Comparison of ENCODE assay signal across 8 cellular contexts in the genomic region with DNA sequence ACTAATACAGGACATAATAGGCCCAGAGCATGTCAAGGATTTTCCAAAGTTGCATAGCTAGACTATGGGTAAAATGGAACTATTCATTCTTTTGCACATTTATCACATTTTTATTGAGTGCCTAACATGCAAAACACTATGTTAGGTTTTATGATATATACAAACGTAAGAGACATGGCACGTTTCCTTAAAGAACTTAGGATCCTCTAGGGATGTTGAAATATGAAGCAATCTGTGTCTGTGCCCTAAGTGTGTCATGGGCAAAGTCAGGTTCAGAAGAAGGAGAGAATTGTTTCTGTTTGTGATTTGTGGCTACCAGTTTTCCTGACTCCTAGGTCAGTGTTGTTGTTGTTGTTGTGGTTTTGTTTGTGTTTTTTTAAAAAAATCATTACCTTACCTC.
DNase-seq lines count a peak whose midpoint lies in the region; ATAC-seq and TF ChIP-seq lines count a peak whose summit lies in the region.
"Not testable (repeated sequence)": the region's sequence is repeated elsewhere in the genome, so short reads cannot be mapped to it uniquely, and the experiment has no call there.

No MANE protein-coding gene starts in this region.

- not testable (repeated sequence) for H3K9me3 Mint-ChIP-seq in WTC11

- not testable (repeated sequence) for TF ChIP-seq POLR2A in NB4 (IDR thresholded peaks at IDR 0.05; ENCODE audit: extremely low read depth, insufficient read length)

- not testable (repeated sequence) for ATAC-seq in WTC11

- peak overlapping the region; percentile 68 for H3K27ac ChIP-seq in AG04450 (ENCODE audit: low read depth, low read length)
- peak overlapping the region; percentile 75 for H3K27ac ChIP-seq in osteoblast (ENCODE audit: low read depth, low read length)

- not testable (repeated sequence) for H3K4me2 ChIP-seq in osteoblast (ENCODE audit: insufficient read depth, low read length)

- not testable (repeated sequence) for H4K20me1 ChIP-seq in osteoblast (ENCODE audit: insufficient read depth, low read length)

- not testable (repeated sequence) for H3K4me3 Mint-ChIP-seq in WTC11

- CTCF ChIA-PET in AG04450 (lab: Charles Lee); WTC11 (lab: Charles Lee): not testable (repeated sequence)

- peaks cover 47% of the 10 kb centered on the region for H3K4me1 ChIP-seq in osteoblast (ENCODE audit: insufficient read depth, low read length)

- TF ChIP-seq CTCF in AG04450 (IDR thresholded peaks at IDR 0.05; ENCODE audit: low read depth, low read length); NB4 (IDR thresholded peaks at IDR 0.05; ENCODE audit: low read depth, low read length); WTC11 (IDR thresholded peaks at IDR 0.05); fibroblast of pulmonary artery (IDR thresholded peaks at IDR 0.05; ENCODE audit: low read length, missing control alignments); osteoblast (IDR thresholded peaks at IDR 0.05; ENCODE audit: extremely low read depth, low read depth, low read length): not testable (repeated sequence)

- not testable (repeated sequence) for H3K36me3 ChIP-seq in osteoblast (ENCODE audit: insufficient read depth, low read length)

- peak overlapping the region; percentile 18 for H3K27ac Mint-ChIP-seq in WTC11

- H3K79me2 ChIP-seq in osteoblast (ENCODE audit: insufficient read depth, low read length) = peaks cover 14% of the 10 kb centered on the region

- H3K27me3 ChIP-seq in AG04450 (ENCODE audit: control insufficient read depth, insufficient read depth, low read length); osteoblast (ENCODE audit: insufficient read depth, low read length): not testable (repeated sequence)

- not testable (repeated sequence) for H3K36me3 Mint-ChIP-seq in WTC11

- POLR2A ChIA-PET in AG04450 (lab: Yijun Ruan, JAX) = interaction anchor here (1.1 kb wide), 1 partner anchor 19 kb away, joined by 3 read pairs; no protein-coding TSS in a partner anchor
- POLR2A ChIA-PET in WTC11 (lab: Charles Lee) = not testable (repeated sequence)

- not testable (repeated sequence) for H2AFZ ChIP-seq in osteoblast (ENCODE audit: low read length)

- H3K4me3 ChIP-seq in AG04450 (ENCODE audit: low read depth, low read length); NB4 (ENCODE audit: low read depth, low read length); fibroblast of pulmonary artery (replicated peaks; ENCODE audit: low read depth, low read length); osteoblast (ENCODE audit: insufficient read depth, low read length): not testable (repeated sequence)

- not testable (repeated sequence) for H3K27me3 Mint-ChIP-seq in WTC11 (ENCODE audit: low read depth)

- DNase-seq in AG04450 (ENCODE audit: low read depth, low spot score); WTC11 (ENCODE audit: low spot score); osteoblast (ENCODE audit: insufficient read length, low spot score, missing footprints): not testable (repeated sequence)
- peak; percentile 63 for DNase-seq in ELR (ENCODE audit: low read depth)
- DNase-seq in HS-5 (ENCODE audit: low read depth) = peak; percentile 43
- DNase-seq in NB4 (ENCODE audit: low read depth) = peak; percentile 13
- DNase-seq in dedifferentiated amniotic fluid mesenchymal stem cell (ENCODE audit: extremely low spot score) = peak; percentile 42
- peak; percentile 16 for DNase-seq in fibroblast of pulmonary artery (ENCODE audit: low read depth)

- peaks cover 54% of the 10 kb centered on the region for H3K4me1 Mint-ChIP-seq in WTC11

- H3K9me3 ChIP-seq in AG04450 (ENCODE audit: control insufficient read depth, insufficient read depth, low read length); osteoblast (ENCODE audit: low read depth, low read length): not testable (repeated sequence)
